In genomic region chr12:131928765-131929529, GRCh38 we compare ENCODE assay signal across 1 cellular context.
TF ChIP-seq lines count a peak whose summit lies in the region.

PUS1 (plus strand) TSS chr12:131929276; CDS start chr12:131929723, 447 bp downstream.

TF ChIP-seq in K562, 482 proteins besides CTCF, POLR2A, EP300 and RAD21 (continued from another document and continues in another):
- TF ChIP-seq, protein P1, sequence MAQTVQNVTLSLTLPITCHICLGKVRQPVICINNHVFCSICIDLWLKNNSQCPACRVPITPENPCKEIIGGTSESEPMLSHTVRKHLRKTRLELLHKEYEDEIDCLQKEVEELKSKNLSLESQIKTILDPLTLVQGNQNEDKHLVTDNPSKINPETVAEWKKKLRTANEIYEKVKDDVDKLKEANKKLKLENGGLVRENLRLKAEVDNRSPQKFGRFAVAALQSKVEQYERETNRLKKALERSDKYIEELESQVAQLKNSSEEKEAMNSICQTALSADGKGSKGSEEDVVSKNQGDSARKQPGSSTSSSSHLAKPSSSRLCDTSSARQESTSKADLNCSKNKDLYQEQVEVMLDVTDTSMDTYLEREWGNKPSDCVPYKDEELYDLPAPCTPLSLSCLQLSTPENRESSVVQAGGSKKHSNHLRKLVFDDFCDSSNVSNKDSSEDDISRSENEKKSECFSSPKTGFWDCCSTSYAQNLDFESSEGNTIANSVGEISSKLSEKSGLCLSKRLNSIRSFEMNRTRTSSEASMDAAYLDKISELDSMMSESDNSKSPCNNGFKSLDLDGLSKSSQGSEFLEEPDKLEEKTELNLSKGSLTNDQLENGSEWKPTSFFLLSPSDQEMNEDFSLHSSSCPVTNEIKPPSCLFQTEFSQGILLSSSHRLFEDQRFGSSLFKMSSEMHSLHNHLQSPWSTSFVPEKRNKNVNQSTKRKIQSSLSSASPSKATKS (CRISPR knock-in tag; IDR thresholded peaks at IDR 0.05), result no peak
- TF ChIP-seq GATA2 (CRISPR knock-in tag; IDR thresholded peaks at IDR 0.05), result 0 out of 2 replicates have a peak, but pooled peaks have one; percentile 7
- TF ChIP-seq POLR2G (IDR thresholded peaks at IDR 0.05; ENCODE audit: low read depth, low read length), result peak; percentile 93
- TF ChIP-seq, protein P2, sequence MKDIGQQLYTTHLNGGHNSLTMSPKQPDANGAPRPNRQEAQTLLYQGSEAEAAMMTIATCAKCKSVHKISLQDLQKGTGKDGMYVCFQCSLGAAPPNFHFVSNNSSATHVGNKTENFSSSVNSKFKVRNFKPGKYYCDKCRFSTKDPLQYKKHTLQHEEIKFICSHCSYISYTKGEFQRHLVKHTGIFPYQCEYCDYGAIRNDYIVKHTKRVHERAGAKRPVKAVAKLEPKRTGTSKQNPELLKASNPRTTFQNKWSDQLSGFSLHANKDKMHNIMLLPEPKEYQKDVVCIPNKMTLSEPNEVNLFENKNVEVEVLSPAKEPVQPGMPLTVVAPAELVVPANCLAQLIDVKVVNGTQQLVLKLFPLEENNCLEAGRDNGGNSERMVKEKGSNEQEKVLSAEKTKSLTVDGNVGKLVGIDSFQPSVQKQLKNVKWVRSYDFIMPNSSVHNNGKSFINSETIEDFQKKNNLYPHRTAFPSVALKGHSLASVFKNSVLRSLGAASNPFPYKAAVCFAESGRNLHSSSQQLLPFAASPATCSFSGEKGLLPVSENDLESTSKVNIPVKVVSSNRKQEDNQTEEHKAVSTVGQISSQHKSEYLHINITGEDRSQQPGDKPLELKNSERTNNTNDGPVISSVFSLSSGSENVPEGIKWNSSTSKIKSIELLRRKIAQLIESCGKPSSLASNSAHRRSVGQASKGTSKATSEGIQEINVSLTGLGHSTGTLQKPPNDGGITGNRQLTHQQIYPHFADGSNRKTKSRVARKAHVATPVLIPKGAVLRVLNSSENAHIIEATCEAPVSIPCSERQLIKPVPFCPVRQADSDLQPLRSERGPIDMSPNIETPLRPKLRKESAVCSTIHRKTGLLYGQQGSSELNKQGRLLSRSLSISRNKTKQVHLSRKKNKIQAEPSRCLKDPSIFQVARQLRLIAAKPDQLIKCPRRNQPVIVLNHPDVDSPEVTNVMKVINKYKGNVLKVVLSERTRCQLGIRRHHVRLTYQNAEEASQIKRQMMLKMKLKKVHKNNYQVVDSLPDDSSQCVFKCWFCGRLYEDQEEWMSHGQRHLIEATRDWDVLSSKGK (CRISPR knock-in tag; IDR thresholded peaks at IDR 0.05), result no peak
- TF ChIP-seq NR2C2 (CRISPR knock-in tag; IDR thresholded peaks at IDR 0.05), result peak; percentile 85; the same call in 1 of the 2 replicates
- TF ChIP-seq NR2C2 (tag; IDR thresholded peaks at IDR 0.05), result peak; percentile 98
- TF ChIP-seq CC2D1A (IDR thresholded peaks at IDR 0.05), result 0 out of 2 replicates have a peak, but pooled peaks have one; percentile 31
- TF ChIP-seq HCFC1 (IDR thresholded peaks at IDR 0.05; ENCODE audit: low read depth, low read length), result peak; percentile 74
- 0 out of 2 replicates have a peak, but pooled peaks have one; percentile 22 for TF ChIP-seq NFIC (IDR thresholded peaks at IDR 0.05)
- peak; percentile 98 for TF ChIP-seq ELF2 (CRISPR knock-in tag; IDR thresholded peaks at IDR 0.05)
- TF ChIP-seq U2AF1 (optimal IDR thresholded peaks at IDR 0.05; ENCODE audit: low read depth, low read length), result peak; percentile 75
- TF ChIP-seq E2F1 (CRISPR knock-in tag; IDR thresholded peaks at IDR 0.05), result no peak
- peak; percentile 64 for TF ChIP-seq POLR2B (IDR thresholded peaks at IDR 0.05; ENCODE audit: low read depth, partially characterized antibody)
- TF ChIP-seq EP400 (IDR thresholded peaks at IDR 0.05), result peak; percentile 98
- peak; percentile 77; the same call in 1 of the 2 replicates for TF ChIP-seq JUN (IDR thresholded peaks at IDR 0.05; ENCODE audit: borderline replicate concordance, low read depth, low read length)
- no peak for TF ChIP-seq JUN (CRISPR knock-in tag; IDR thresholded peaks at IDR 0.05; ENCODE audit: borderline replicate concordance)
- TF ChIP-seq SAFB (IDR thresholded peaks at IDR 0.05; ENCODE audit: borderline replicate concordance, low read depth, low read length), result peak; percentile 66; the same call in 1 of the 2 replicates
- peak; percentile 1; the same call in 1 of the 2 replicates for TF ChIP-seq FOSL1 (tag; conservative IDR thresholded peaks at IDR 0.05)
- TF ChIP-seq ZNF165 (CRISPR knock-in tag; IDR thresholded peaks at IDR 0.05; ENCODE audit: borderline replicate concordance), result no peak
- TF ChIP-seq, protein P3, sequence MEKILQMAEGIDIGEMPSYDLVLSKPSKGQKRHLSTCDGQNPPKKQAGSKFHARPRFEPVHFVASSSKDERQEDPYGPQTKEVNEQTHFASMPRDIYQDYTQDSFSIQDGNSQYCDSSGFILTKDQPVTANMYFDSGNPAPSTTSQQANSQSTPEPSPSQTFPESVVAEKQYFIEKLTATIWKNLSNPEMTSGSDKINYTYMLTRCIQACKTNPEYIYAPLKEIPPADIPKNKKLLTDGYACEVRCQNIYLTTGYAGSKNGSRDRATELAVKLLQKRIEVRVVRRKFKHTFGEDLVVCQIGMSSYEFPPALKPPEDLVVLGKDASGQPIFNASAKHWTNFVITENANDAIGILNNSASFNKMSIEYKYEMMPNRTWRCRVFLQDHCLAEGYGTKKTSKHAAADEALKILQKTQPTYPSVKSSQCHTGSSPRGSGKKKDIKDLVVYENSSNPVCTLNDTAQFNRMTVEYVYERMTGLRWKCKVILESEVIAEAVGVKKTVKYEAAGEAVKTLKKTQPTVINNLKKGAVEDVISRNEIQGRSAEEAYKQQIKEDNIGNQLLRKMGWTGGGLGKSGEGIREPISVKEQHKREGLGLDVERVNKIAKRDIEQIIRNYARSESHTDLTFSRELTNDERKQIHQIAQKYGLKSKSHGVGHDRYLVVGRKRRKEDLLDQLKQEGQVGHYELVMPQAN (IDR thresholded peaks at IDR 0.05; ENCODE audit: borderline replicate concordance), result peak; percentile 100
- no peak for TF ChIP-seq PHTF2 (CRISPR knock-in tag; IDR thresholded peaks at IDR 0.05)
- peak; percentile 99 for TF ChIP-seq MYC (IDR thresholded peaks at IDR 0.05; ENCODE audit: low read depth, low read length)
- TF ChIP-seq MYC (CRISPR knock-in tag; IDR thresholded peaks at IDR 0.05; ENCODE audit: borderline replicate concordance, low read depth), result peak; percentile 95
- 0 out of 2 replicates have a peak, but pooled peaks have one; percentile 36 for TF ChIP-seq DIDO1 (tag; IDR thresholded peaks at IDR 0.05; ENCODE audit: low read depth)
- peak; percentile 97 for TF ChIP-seq HNRNPK (IDR thresholded peaks at IDR 0.05; ENCODE audit: low read depth, low read length, poor library complexity, severe bottlenecking)
- no peak for TF ChIP-seq RUNX1 (IDR thresholded peaks at IDR 0.05; ENCODE audit: low read depth)
- peak; percentile 91 for TF ChIP-seq THAP12 (CRISPR knock-in tag; IDR thresholded peaks at IDR 0.05)
- TF ChIP-seq DLX4 (CRISPR knock-in tag; IDR thresholded peaks at IDR 0.05), result no peak
- peak in 2 of 3 experiments; percentile 34 to 45 for TF ChIP-seq YY1 (IDR thresholded peaks at IDR 0.05; ENCODE audit: borderline replicate concordance in 1 of 3, control insufficient read depth in 1 of 3, extremely low read depth in 1 of 3, insufficient read depth in 3 of 3, insufficient read length in 1 of 3, insufficient replicate concordance in 2 of 3, low read depth in 1 of 3, low read length in 2 of 3)
- TF ChIP-seq CGGBP1 (CRISPR knock-in tag; IDR thresholded peaks at IDR 0.05), result no peak
- TF ChIP-seq ZNF740 (CRISPR knock-in tag; IDR thresholded peaks at IDR 0.05), result no peak
- TF ChIP-seq ZNF740 (tag; IDR thresholded peaks at IDR 0.05), result no peak; a peak in 1 of 4 replicates
- 0 out of 2 replicates have a peak, but pooled peaks have one; percentile 10 for TF ChIP-seq NFRKB (IDR thresholded peaks at IDR 0.05; ENCODE audit: low read depth)
- peak; percentile 42; the same call in 1 of the 2 replicates for TF ChIP-seq DMBX1 (CRISPR knock-in tag; IDR thresholded peaks at IDR 0.05; ENCODE audit: borderline replicate concordance)
- TF ChIP-seq, protein P4, sequence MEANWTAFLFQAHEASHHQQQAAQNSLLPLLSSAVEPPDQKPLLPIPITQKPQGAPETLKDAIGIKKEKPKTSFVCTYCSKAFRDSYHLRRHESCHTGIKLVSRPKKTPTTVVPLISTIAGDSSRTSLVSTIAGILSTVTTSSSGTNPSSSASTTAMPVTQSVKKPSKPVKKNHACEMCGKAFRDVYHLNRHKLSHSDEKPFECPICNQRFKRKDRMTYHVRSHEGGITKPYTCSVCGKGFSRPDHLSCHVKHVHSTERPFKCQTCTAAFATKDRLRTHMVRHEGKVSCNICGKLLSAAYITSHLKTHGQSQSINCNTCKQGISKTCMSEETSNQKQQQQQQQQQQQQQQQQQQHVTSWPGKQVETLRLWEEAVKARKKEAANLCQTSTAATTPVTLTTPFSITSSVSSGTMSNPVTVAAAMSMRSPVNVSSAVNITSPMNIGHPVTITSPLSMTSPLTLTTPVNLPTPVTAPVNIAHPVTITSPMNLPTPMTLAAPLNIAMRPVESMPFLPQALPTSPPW (CRISPR knock-in tag; IDR thresholded peaks at IDR 0.05), result peak; percentile 94
- TF ChIP-seq ZSCAN32 (CRISPR knock-in tag; IDR thresholded peaks at IDR 0.05), result no peak
- no peak for TF ChIP-seq NCOA1 (IDR thresholded peaks at IDR 0.05; ENCODE audit: low read depth)
- TF ChIP-seq KLF16 (IDR thresholded peaks at IDR 0.05), result peak; percentile 65; the same call in 1 of the 2 replicates
- peak; percentile 80; the same call in 1 of the 2 replicates for TF ChIP-seq GABPB1 (CRISPR knock-in tag; IDR thresholded peaks at IDR 0.05)
- TF ChIP-seq ELF1 (tag; IDR thresholded peaks at IDR 0.05), result peak; percentile 97
- TF ChIP-seq GTF2B (IDR thresholded peaks at IDR 0.05; ENCODE audit: extremely low read depth, insufficient read length), result no peak
- peak; percentile 84 for TF ChIP-seq SPI1 (IDR thresholded peaks at IDR 0.05; ENCODE audit: borderline replicate concordance, low read depth, low read length)
- TF ChIP-seq, protein P5, sequence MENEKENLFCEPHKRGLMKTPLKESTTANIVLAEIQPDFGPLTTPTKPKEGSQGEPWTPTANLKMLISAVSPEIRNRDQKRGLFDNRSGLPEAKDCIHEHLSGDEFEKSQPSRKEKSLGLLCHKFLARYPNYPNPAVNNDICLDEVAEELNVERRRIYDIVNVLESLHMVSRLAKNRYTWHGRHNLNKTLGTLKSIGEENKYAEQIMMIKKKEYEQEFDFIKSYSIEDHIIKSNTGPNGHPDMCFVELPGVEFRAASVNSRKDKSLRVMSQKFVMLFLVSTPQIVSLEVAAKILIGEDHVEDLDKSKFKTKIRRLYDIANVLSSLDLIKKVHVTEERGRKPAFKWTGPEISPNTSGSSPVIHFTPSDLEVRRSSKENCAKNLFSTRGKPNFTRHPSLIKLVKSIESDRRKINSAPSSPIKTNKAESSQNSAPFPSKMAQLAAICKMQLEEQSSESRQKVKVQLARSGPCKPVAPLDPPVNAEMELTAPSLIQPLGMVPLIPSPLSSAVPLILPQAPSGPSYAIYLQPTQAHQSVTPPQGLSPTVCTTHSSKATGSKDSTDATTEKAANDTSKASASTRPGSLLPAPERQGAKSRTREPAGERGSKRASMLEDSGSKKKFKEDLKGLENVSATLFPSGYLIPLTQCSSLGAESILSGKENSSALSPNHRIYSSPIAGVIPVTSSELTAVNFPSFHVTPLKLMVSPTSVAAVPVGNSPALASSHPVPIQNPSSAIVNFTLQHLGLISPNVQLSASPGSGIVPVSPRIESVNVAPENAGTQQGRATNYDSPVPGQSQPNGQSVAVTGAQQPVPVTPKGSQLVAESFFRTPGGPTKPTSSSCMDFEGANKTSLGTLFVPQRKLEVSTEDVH (IDR thresholded peaks at IDR 0.05; ENCODE audit: low read depth, partially characterized antibody), result peak; percentile 84
